Comparison of ENCODE assay signal across 16 cellular contexts in genomic region chr2:174939046-174939445, GRCh38.
DNase-seq lines count a peak whose midpoint lies in the region; ATAC-seq and TF ChIP-seq lines count a peak whose summit lies in the region.
"Had no signal": no experiment of that assay in that cellular context is flagged by ENCODE, and none has a peak within 500 bp of the region (broad histone marks: within the 10 kb centered on the region; RNA-seq: fewer than 3 reads in every experiment).

No MANE protein-coding gene starts in this region.

- H3K4me3 Mint-ChIP-seq in HFFc6, result peak overlapping the region; percentile 58; the same call in 1 of the 2 replicates
- H3K4me3 Mint-ChIP-seq: GM23338, type B pancreatic cell had no signal

- WGBS in testis, 2 donors, result 89% methylated on average over 1 of the region's 1 CpG

- H3K9me3 Mint-ChIP-seq in HFFc6, result no peaks in the 10 kb centered on the region
- H3K9me3 Mint-ChIP-seq: GM23338, type B pancreatic cell had no signal

- H3K27ac ChIP-seq in RWPE1 (no peak overlapping the region), testis (no peak overlapping the region)
- H3K27ac ChIP-seq: psoas muscle had no signal

- no peaks in the 10 kb centered on the region for H3K27me3 ChIP-seq in testis

- no peaks in the 10 kb centered on the region for H3K9me3 ChIP-seq in testis
- H3K9me3 ChIP-seq: psoas muscle had no signal

- no peaks in the 10 kb centered on the region for H3K4me1 ChIP-seq in testis
- H3K4me1 ChIP-seq: psoas muscle had no signal

- peak; percentile 82 for DNase-seq in A172 (ENCODE audit: low spot score)
- DNase-seq in HFFc6, result peak; percentile 54
- DNase-seq in RWPE1 (ENCODE audit: low spot score), result peak; percentile 27
- peak; percentile 5 for DNase-seq in fibroblast of gingiva (ENCODE audit: low read depth)
- DNase-seq in COR-L47 (lab: John Stamatoyannopoulos, UW), result no peak
- DNase-seq in cerebellar cortex (ENCODE audit: low spot score), result no peak
- DNase-seq in testis, result no peak
- DNase-seq: activated T-cell treated with anti-CD3 and anti-CD28 coated beads, Interleukin-2, amount 50 U/mL, for 1 hour; DMS79 treated with DMSO at 0.1 percent for 48 hours; kidney; NCI-H2171 treated with DMSO at 0.1 percent for 48 hours; psoas muscle had no signal

- no peak for ATAC-seq in GM18858 (IDR thresholded peaks at IDR 0.05; ENCODE audit: unreplicated experiment)
- ATAC-seq: activated CD4-positive, CD25-positive, alpha-beta regulatory T cell treated with anti-CD3 and anti-CD28 coated beads, Interleukin-2, amount 50 U/mL, for 24 hours; GM23338; psoas muscle had no signal

- CTCF ChIA-PET in RWPE1 (lab: Yijun Ruan, JAX), result interaction anchor here (0.6 kb wide), 1 partner anchor 1164 kb away, joined by 5 read pairs; no protein-coding TSS in a partner anchor

- intact Hi-C loops in testis (cut with DNase I; ENCODE audit: low total_unique reads), result no loop called here

- TF ChIP-seq CTCF in HFFc6 (IDR thresholded peaks at IDR 0.05) (no peak), RWPE1 (conservative IDR thresholded peaks at IDR 0.05; ENCODE audit: low read depth) (no peak), testis (IDR thresholded peaks at IDR 0.05) (no peak)

- no peaks in the 10 kb centered on the region for H3K36me3 ChIP-seq in testis (ENCODE audit: low read depth, missing control alignments)

- H3K36me3 Mint-ChIP-seq in HFFc6 (ENCODE audit: low read depth), result no peaks in the 10 kb centered on the region; the same call in 1 of the 2 replicates

- TF ChIP-seq POLR2A in testis (IDR thresholded peaks at IDR 0.05), result no peak

- peak overlapping the region; percentile 29; the same call in 1 of the 2 replicates for H3K27ac Mint-ChIP-seq in HFFc6
- H3K27ac Mint-ChIP-seq: GM23338, type B pancreatic cell had no signal

- no peak overlapping the region for H3K4me3 ChIP-seq in testis
- H3K4me3 ChIP-seq: GM23338, psoas muscle had no signal

- POLR2A ChIA-PET in RWPE1 (lab: Yijun Ruan, JAX; ENCODE audit: low non-redundant PET), result no interaction called here

- peaks cover 10% of the 10 kb centered on the region for H3K4me1 Mint-ChIP-seq in HFFc6 (ENCODE audit: low read depth)

- no peaks in the 10 kb centered on the region for H3K27me3 Mint-ChIP-seq in HFFc6 (ENCODE audit: insufficient read depth)
- H3K27me3 Mint-ChIP-seq: type B pancreatic cell had no signal

Comparison
In these comparisons a context has a peak if more than half of its experiments do, and no peak if none do; other contexts are left out.
1. DNase-seq: peak in A172 (single experiment), HFFc6 (single experiment), RWPE1 (single experiment) and fibroblast of gingiva (single experiment); none in COR-L47 (single experiment), cerebellar cortex (single experiment) and testis (single experiment).